8 cellular contexts compared by ENCODE assay signal in genomic region chr5:14250094-14250777, GRCh38.
DNase-seq lines count a peak whose midpoint lies in the region; ATAC-seq and TF ChIP-seq lines count a peak whose summit lies in the region.

No MANE protein-coding gene starts in this region.

- no peaks in the 10 kb centered on the region for H3K27me3 ChIP-seq in WERI-Rb-1 (ENCODE audit: insufficient read depth, low read depth, severe bottlenecking)

- peaks cover 14% of the 10 kb centered on the region for H3K27me3 Mint-ChIP-seq in T-helper 17 cell

- H3K27ac Mint-ChIP-seq in T-helper 17 cell = no peak overlapping the region

- no peaks in the 10 kb centered on the region for H3K36me3 ChIP-seq in WERI-Rb-1

- peaks cover 2% of the 10 kb centered on the region for H3K4me1 Mint-ChIP-seq in T-helper 17 cell

- H3K4me3 ChIP-seq in NB4 (ENCODE audit: low read depth, low read length) (no peak overlapping the region), WERI-Rb-1 (ENCODE audit: low read depth, low read length) (peak overlapping the region; percentile 30), retinal pigment epithelial cell (ENCODE audit: low read length) (peak overlapping the region; percentile 41)

- no peak for TF ChIP-seq CTCF in NB4 (IDR thresholded peaks at IDR 0.05; ENCODE audit: low read depth, low read length)
- TF ChIP-seq CTCF in WERI-Rb-1 (IDR thresholded peaks at IDR 0.05; ENCODE audit: low read depth, low read length) = no peak
- TF ChIP-seq CTCF in retinal pigment epithelial cell (conservative IDR thresholded peaks at IDR 0.05; ENCODE audit: low read depth, low read length) = no peak

- H3K4me3 Mint-ChIP-seq in T-helper 17 cell = no peak overlapping the region

- H3K9me3 ChIP-seq in WERI-Rb-1 (ENCODE audit: severe bottlenecking) (no peaks in the 10 kb centered on the region), T-helper 17 cell (ENCODE audit: control insufficient read depth, low read length, poor library complexity, severe bottlenecking) (no peaks in the 10 kb centered on the region)

- H3K27ac ChIP-seq in WERI-Rb-1 = peak overlapping the region; percentile 57

- H3K36me3 Mint-ChIP-seq in T-helper 17 cell (ENCODE audit: low read depth) = peaks cover 2% of the 10 kb centered on the region

- peak; percentile 91 to 93 for ATAC-seq in left cardiac atrium
- no peak for ATAC-seq in T-helper 17 cell

- no peak for TF ChIP-seq POLR2A in NB4 (IDR thresholded peaks at IDR 0.05; ENCODE audit: extremely low read depth, insufficient read length)

- DNase-seq in DMS79 treated with DMSO at 0.1 percent for 48 hours (lab: John Stamatoyannopoulos, UW) (peak; percentile 87), NB4 (ENCODE audit: low read depth) (peak; percentile 36), WERI-Rb-1 (peak; percentile 94), left cardiac atrium (peak; percentile 73), retinal pigment epithelial cell (ENCODE audit: low read depth) (peak; percentile 81), T-helper 17 cell (no peak), HuH-7 (ENCODE audit: low spot score) (no peak), DMS114 treated with DMSO at 0.1 percent for 48 hours (lab: John Stamatoyannopoulos, UW; ENCODE audit: unreplicated experiment) (no peak)

- intact Hi-C loops in left cardiac atrium (cut with DNase I) = no loop called here

Comparison
In these comparisons a context has a peak if more than half of its experiments do, and no peak if none do; other contexts are left out.
1. DNase-seq: peak in DMS79 treated with DMSO at 0.1 percent for 48 hours (single experiment), NB4 (single experiment), WERI-Rb-1 (single experiment), left cardiac atrium (single experiment) and retinal pigment epithelial cell (single experiment); none in T-helper 17 cell (0 of 3), HuH-7 (single experiment) and DMS114 treated with DMSO at 0.1 percent for 48 hours (single experiment).